9 cellular contexts compared by ENCODE assay signal in the genomic region with DNA sequence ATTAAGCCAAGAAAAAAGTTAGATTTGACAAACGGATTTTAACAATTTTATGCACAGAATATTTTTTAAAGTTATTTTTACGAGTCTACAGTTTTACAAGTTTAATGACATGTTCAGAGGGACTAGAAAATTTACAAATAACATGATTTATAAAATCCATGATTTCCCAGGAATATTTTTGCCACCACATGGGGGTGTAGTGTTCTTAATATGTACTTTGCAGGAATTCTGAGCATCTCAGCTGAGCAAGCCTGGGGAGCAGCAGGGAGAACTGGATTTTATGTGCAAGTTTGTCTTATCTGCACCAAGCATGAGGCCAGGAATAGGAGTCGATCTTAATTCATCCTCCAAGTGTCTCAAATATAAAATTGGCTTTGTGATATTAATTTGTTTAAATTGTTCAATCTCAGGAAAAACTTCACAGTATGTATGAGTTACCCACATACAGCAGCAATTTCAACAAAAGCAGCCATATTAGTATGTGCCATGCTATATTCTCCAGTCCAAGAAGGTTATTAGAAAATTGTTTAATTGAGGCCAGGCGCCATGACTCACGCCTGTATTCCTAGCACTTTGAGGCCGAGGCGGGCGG.
DNase-seq lines count a peak whose midpoint lies in the region; ATAC-seq and TF ChIP-seq lines count a peak whose summit lies in the region.
"Had no signal": no experiment of that assay in that cellular context is flagged by ENCODE, and none has a peak within 500 bp of the region (broad histone marks: within the 10 kb centered on the region; RNA-seq: fewer than 3 reads in every experiment).

No MANE protein-coding gene starts in this region.

- 75% methylated on average over 8 of the region's 8 CpGs for WGBS in suprapubic skin

- no peak for TF ChIP-seq POLR2A in suprapubic skin (IDR thresholded peaks at IDR 0.05)

- H3K36me3 ChIP-seq in suprapubic skin: no peaks in the 10 kb centered on the region

- H3K27ac ChIP-seq in dorsolateral prefrontal cortex: no peak overlapping the region
- no peak overlapping the region for H3K27ac ChIP-seq in suprapubic skin

- TF ChIP-seq EP300 in suprapubic skin (IDR thresholded peaks at IDR 0.05): no peak

- peaks cover 3% of the 10 kb centered on the region for H3K9me3 ChIP-seq in suprapubic skin

- DNase-seq in GM03348 (ENCODE audit: low spot score) (peak; percentile 75), NCI-H526 (lab: John Stamatoyannopoulos, UW) (peak; percentile 32 to 62), dorsolateral prefrontal cortex (peak in 1 of 10 donors; percentile 25), pons (ENCODE audit: low spot score) (peak; percentile 43), suprapubic skin (ENCODE audit: low spot score in 2 of 2) (no peak), NCI-H187 (lab: John Stamatoyannopoulos, UW) (no peak)
- DNase-seq: naive thymus-derived CD4-positive, alpha-beta T cell; stimulated activated naive B cell treated with anti-CD40 and anti-IgM and Interleukin-4, amounts not matched to agents 10 μg/mL and 1 μg/mL and 100 μg/mL, for 72 hours had no signal

- H3K4me3 ChIP-seq in dorsolateral prefrontal cortex (no peak overlapping the region), suprapubic skin (no peak overlapping the region)

- H3K27me3 ChIP-seq in dorsolateral prefrontal cortex: no peaks in the 10 kb centered on the region
- H3K27me3 ChIP-seq in suprapubic skin: no peaks in the 10 kb centered on the region

- ATAC-seq in GM18867 (IDR thresholded peaks at IDR 0.05; ENCODE audit: unreplicated experiment): no peak
- ATAC-seq: naive thymus-derived CD4-positive, alpha-beta T cell; stimulated activated naive B cell treated with anti-CD40 and anti-IgM and Interleukin-4, amounts not matched to agents 10 μg/mL and 1 μg/mL and 100 μg/mL, for 72 hours had no signal

- TF ChIP-seq CTCF in dorsolateral prefrontal cortex (IDR thresholded peaks at IDR 0.05 in 54 of 56, conservative IDR thresholded peaks at IDR 0.05 in 2 of 56; ENCODE audit: low read depth in 1 of 56, partially characterized antibody in 56 of 56) (peak in 42 of 56 donors; percentile 0 to 53 (median 35)), suprapubic skin (IDR thresholded peaks at IDR 0.05) (no peak)

- intact Hi-C loops in dorsolateral prefrontal cortex (cut with DNase I): no loop called here

- no peaks in the 10 kb centered on the region for H3K4me1 ChIP-seq in suprapubic skin

Comparison
In these comparisons a context has a peak if more than half of its experiments do, and no peak if none do; other contexts are left out.
1. DNase-seq: peak in GM03348 (single experiment), NCI-H526 (2 of 2) and pons (single experiment); none in suprapubic skin (0 of 2) and NCI-H187 (0 of 2).
2. CTCF ChIP-seq: peak in dorsolateral prefrontal cortex (42 of 56); none in suprapubic skin (0 of 2).